In the genomic region with DNA sequence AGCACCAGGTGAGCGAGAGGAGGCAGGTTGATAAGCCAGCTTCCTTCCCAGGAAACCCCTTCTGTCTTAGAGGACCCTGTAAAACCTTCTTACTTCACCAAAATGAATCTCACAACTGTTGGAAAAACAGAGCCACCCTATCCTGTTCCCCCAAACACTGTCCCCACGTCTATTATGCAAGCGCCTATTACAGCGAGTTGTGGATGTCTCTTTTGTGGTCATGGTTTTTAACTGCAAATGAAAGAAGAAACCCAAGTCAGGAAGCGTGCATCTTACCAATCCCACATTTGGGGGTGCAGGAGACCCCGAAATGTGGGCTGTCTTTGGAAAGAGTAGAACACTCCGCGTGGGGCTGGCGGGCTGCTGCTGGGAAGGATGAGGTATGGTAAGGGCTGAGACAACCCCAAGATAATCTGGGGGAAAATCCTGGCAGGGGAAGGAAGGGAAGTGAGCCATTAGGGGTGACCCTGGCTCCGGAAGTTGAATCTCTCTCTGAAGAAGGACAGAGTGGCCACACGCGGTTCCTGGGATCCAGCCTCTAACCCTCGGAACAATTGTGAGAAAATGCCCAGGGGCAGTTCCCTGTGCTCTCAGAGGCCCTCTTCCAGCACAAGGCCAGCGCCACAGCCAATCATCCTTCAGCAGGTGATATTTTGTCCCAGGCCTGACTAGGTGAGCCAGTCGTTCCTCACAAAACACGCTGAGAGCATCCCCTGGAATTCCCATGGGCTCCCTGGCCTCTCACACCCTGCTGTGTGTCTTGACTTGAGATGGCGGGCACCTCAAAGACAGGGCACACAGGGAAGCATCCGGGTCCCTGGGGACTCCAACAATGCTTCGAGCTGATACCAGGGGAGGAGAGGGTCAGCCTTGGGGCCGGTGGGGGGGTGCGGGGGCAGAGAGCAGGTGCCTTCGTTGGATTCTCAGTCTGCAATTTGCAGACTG, we compare ENCODE assay signal across 14 cellular contexts.
DNase-seq lines count a peak whose midpoint lies in the region; ATAC-seq and TF ChIP-seq lines count a peak whose summit lies in the region.
"Had no signal": no experiment of that assay in that cellular context is flagged by ENCODE, and none has a peak within 500 bp of the region (broad histone marks: within the 10 kb centered on the region; RNA-seq: fewer than 3 reads in every experiment).

No MANE protein-coding gene starts in this region.

- H3K4me1 ChIP-seq in A673 (ENCODE audit: insufficient read depth, low read length, poor library complexity, severe bottlenecking) (no peaks in the 10 kb centered on the region), left lung (peaks cover 0 to 57% of the 10 kb centered on the region in 2 donors)

- peaks cover 58% of the 10 kb centered on the region for H3K27me3 ChIP-seq in A673 (replicated peaks; ENCODE audit: insufficient read depth, low read depth, low read length, poor library complexity)
- H3K27me3 ChIP-seq in H7 (ENCODE audit: control insufficient read depth, insufficient read depth, low read length) = peaks cover 10% of the 10 kb centered on the region; the same call in 1 of the 2 replicates
- H3K27me3 ChIP-seq in left lung = peaks cover 3 to 25% of the 10 kb centered on the region in 2 donors

- POLR2A ChIA-PET in A673 (lab: Charles Lee; ENCODE audit: low non-redundant PET) = no interaction called here
- POLR2A ChIA-PET in WTC11 (lab: Charles Lee) = no interaction called here

- H3K9me3 ChIP-seq in A673 (ENCODE audit: low read depth, low read length, poor library complexity, severe bottlenecking) = no peaks in the 10 kb centered on the region
- no peaks in the 10 kb centered on the region for H3K9me3 ChIP-seq in left lung
- H3K9me3 ChIP-seq: gastrocnemius medialis had no signal

- TF ChIP-seq CTCF in A673 (conservative IDR thresholded peaks at IDR 0.05; ENCODE audit: low read depth, low read length) = no peak
- TF ChIP-seq CTCF in WTC11 (IDR thresholded peaks at IDR 0.05) = no peak
- TF ChIP-seq CTCF in left lung (IDR thresholded peaks at IDR 0.05) = no peak

- BruUV-seq in A673 (replicated peaks; lab: Mats Ljungman, UMichigan) = no TSS peak

- intact Hi-C loops in A673 (cut with micrococcal nuclease; ENCODE audit: unreplicated experiment) = no loop called here
- intact Hi-C loops in left lung (cut with DNase I) = no loop called here

- H3K27ac Mint-ChIP-seq in WTC11 = no peak overlapping the region
- H3K27ac Mint-ChIP-seq: CD4-positive, CD25-positive, alpha-beta regulatory T cell; naive B cell had no signal

- CTCF ChIA-PET in A673 (lab: Charles Lee) = no interaction called here
- CTCF ChIA-PET in WTC11 (lab: Charles Lee) = interaction anchor here (1.3 kb wide), 1 partner anchor 305 kb away, joined by 3 read pairs; no protein-coding TSS in a partner anchor

- DNase-seq in A673 (ENCODE audit: low spot score) (peak; percentile 26), H7 (peak; percentile 77), WTC11 (ENCODE audit: low spot score) (no peak), left lung (peak in 1 of 2 donors; percentile 84), NCI-H524 treated with DMSO at 0.1 percent for 48 hours (lab: John Stamatoyannopoulos, UW) (no peak)
- no peak for DNase-seq in activated effector memory CD4-positive, alpha-beta T cell treated with Interleukin-2 at 50 U/mL for 16 hours
- DNase-seq: brain microvascular endothelial cell; CD4-positive, CD25-positive, alpha-beta regulatory T cell; gastrocnemius medialis; naive B cell had no signal

- H3K4me3 ChIP-seq in A673 (ENCODE audit: low read depth, low read length, poor library complexity, severe bottlenecking) (no peak overlapping the region), H7 (ENCODE audit: insufficient read depth, low read depth, low read length) (no peak overlapping the region), left lung (no peak overlapping the region)
- H3K4me3 ChIP-seq: gastrocnemius medialis had no signal

- H3K27me3 Mint-ChIP-seq in WTC11 (ENCODE audit: low read depth) = no peaks in the 10 kb centered on the region
- H3K27me3 Mint-ChIP-seq: CD4-positive, CD25-positive, alpha-beta regulatory T cell; naive B cell had no signal

- H3K4me1 Mint-ChIP-seq in WTC11 = no peaks in the 10 kb centered on the region
- H3K4me1 Mint-ChIP-seq: CD4-positive, CD25-positive, alpha-beta regulatory T cell had no signal

- no peak overlapping the region for H3K4me3 Mint-ChIP-seq in WTC11
- H3K4me3 Mint-ChIP-seq: CD4-positive, CD25-positive, alpha-beta regulatory T cell; naive B cell had no signal

- ATAC-seq in WTC11 = peak; percentile 35
- ATAC-seq in left lung = peak; percentile 18
- ATAC-seq in HG03354 (IDR thresholded peaks at IDR 0.05; ENCODE audit: poor library complexity, severe bottlenecking, unreplicated experiment) = no peak
- no peak for ATAC-seq in HG03097 (IDR thresholded peaks at IDR 0.05; ENCODE audit: low FRiP score, unreplicated experiment)
- ATAC-seq: gastrocnemius medialis had no signal

- H3K36me3 ChIP-seq in A673 (ENCODE audit: insufficient read depth, low read length, poor library complexity, severe bottlenecking) (no peaks in the 10 kb centered on the region), H7 (replicated peaks; ENCODE audit: control insufficient read depth, insufficient read depth, low read length) (no peaks in the 10 kb centered on the region), left lung (no peaks in the 10 kb centered on the region)
- H3K36me3 ChIP-seq: brain microvascular endothelial cell, gastrocnemius medialis had no signal

- no peak overlapping the region for H3K27ac ChIP-seq in A673 (ENCODE audit: low read depth, low read length, poor library complexity, severe bottlenecking)
- peak overlapping the region in 1 of 2 donors; percentile 61 for H3K27ac ChIP-seq in left lung
- H3K27ac ChIP-seq: brain microvascular endothelial cell, gastrocnemius medialis, KMS-11, RWPE1 had no signal

- H3K36me3 Mint-ChIP-seq in WTC11 = no peaks in the 10 kb centered on the region
- H3K36me3 Mint-ChIP-seq: CD4-positive, CD25-positive, alpha-beta regulatory T cell; naive B cell had no signal

- H3K9me3 Mint-ChIP-seq in WTC11 = peaks cover 7% of the 10 kb centered on the region; the same call in 1 of the 2 replicates

TF ChIP-seq in WTC11, 78 proteins besides CTCF, POLR2A, EP300 and RAD21 (continues in another document):
- no peak for TF ChIP-seq GABPB1 (CRISPR knock-in tag; IDR thresholded peaks at IDR 0.05)
- no peak for TF ChIP-seq ZNF317 (CRISPR knock-in tag; IDR thresholded peaks at IDR 0.05; ENCODE audit: borderline replicate concordance, low read depth)
- TF ChIP-seq, protein P1, sequence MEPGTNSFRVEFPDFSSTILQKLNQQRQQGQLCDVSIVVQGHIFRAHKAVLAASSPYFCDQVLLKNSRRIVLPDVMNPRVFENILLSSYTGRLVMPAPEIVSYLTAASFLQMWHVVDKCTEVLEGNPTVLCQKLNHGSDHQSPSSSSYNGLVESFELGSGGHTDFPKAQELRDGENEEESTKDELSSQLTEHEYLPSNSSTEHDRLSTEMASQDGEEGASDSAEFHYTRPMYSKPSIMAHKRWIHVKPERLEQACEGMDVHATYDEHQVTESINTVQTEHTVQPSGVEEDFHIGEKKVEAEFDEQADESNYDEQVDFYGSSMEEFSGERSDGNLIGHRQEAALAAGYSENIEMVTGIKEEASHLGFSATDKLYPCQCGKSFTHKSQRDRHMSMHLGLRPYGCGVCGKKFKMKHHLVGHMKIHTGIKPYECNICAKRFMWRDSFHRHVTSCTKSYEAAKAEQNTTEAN (CRISPR knock-in tag; IDR thresholded peaks at IDR 0.05) = no peak
- TF ChIP-seq, protein P2, sequence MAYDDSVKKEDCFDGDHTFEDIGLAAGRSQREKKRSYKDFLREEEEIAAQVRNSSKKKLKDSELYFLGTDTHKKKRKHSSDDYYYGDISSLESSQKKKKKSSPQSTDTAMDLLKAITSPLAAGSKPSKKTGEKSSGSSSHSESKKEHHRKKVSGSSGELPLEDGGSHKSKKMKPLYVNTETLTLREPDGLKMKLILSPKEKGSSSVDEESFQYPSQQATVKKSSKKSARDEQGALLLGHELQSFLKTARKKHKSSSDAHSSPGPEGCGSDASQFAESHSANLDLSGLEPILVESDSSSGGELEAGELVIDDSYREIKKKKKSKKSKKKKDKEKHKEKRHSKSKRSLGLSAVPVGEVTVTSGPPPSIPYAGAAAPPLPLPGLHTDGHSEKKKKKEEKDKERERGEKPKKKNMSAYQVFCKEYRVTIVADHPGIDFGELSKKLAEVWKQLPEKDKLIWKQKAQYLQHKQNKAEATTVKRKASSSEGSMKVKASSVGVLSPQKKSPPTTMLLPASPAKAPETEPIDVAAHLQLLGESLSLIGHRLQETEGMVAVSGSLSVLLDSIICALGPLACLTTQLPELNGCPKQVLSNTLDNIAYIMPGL (CRISPR knock-in tag; IDR thresholded peaks at IDR 0.05) = no peak
- no peak for TF ChIP-seq CBFB (CRISPR knock-in tag; IDR thresholded peaks at IDR 0.05; ENCODE audit: low read depth)
- no peak for TF ChIP-seq GTF2I (CRISPR knock-in tag; conservative IDR thresholded peaks at IDR 0.05)
- TF ChIP-seq, protein P3, sequence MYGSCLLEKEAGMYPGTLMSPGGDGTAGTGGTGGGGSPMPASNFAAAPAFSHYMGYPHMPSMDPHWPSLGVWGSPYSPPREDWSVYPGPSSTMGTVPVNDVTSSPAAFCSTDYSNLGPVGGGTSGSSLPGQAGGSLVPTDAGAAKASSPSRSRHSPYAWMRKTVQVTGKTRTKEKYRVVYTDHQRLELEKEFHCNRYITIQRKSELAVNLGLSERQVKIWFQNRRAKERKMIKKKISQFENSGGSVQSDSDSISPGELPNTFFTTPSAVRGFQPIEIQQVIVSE (CRISPR knock-in tag; IDR thresholded peaks at IDR 0.05; ENCODE audit: borderline replicate concordance) = no peak
- TF ChIP-seq, protein P4, sequence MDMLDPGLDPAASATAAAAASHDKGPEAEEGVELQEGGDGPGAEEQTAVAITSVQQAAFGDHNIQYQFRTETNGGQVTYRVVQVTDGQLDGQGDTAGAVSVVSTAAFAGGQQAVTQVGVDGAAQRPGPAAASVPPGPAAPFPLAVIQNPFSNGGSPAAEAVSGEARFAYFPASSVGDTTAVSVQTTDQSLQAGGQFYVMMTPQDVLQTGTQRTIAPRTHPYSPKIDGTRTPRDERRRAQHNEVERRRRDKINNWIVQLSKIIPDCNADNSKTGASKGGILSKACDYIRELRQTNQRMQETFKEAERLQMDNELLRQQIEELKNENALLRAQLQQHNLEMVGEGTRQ (CRISPR knock-in tag; IDR thresholded peaks at IDR 0.05) = no peak

Comparison
In these comparisons a context has a peak if more than half of its experiments do, and no peak if none do; other contexts are left out.
1. DNase-seq: peak in A673 (single experiment) and H7 (single experiment); none in WTC11 (single experiment), NCI-H524 treated with DMSO at 0.1 percent for 48 hours (single experiment) and activated effector memory CD4-positive, alpha-beta T cell treated with Interleukin-2 at 50 U/mL for 16 hours (single experiment).
2. ATAC-seq: peak in WTC11 (single experiment) and left lung (single experiment); none in HG03354 (single experiment) and HG03097 (single experiment).